16 cellular contexts compared by ENCODE assay signal in genomic region chr12:39402922-39403321, GRCh38. TPM values are rescaled to one million over a fixed set of nuclear protein-coding genes. Genes with fewer than 3 reads are reported as not detected.
DNase-seq lines count a peak whose midpoint lies in the region; ATAC-seq and TF ChIP-seq lines count a peak whose summit lies in the region.
"Had no signal": no experiment of that assay in that cellular context is flagged by ENCODE, and none has a peak within 500 bp of the region (broad histone marks: within the 10 kb centered on the region; RNA-seq: fewer than 3 reads in every experiment).

No MANE protein-coding gene starts in this region.

- no peaks in the 10 kb centered on the region for H3K36me3 ChIP-seq in heart left ventricle
- H3K36me3 ChIP-seq: pancreas, SJCRH30, transverse colon had no signal

- H3K27me3 ChIP-seq in heart left ventricle: no peaks in the 10 kb centered on the region
- H3K27me3 ChIP-seq: pancreas, SJCRH30, transverse colon had no signal

- TF ChIP-seq POLR2A in heart left ventricle (IDR thresholded peaks at IDR 0.05): no peak
- no peak for TF ChIP-seq POLR2A in erythroblast (IDR thresholded peaks at IDR 0.05; ENCODE audit: low read length)

- DNase-seq in NCI-H446 treated with DMSO at 0.1 percent for 48 hours (lab: John Stamatoyannopoulos, UW) (peak; percentile 27), NCI-H446 (lab: John Stamatoyannopoulos, UW) (no peak), heart left ventricle (no peak), erythroblast (lab: John Stamatoyannopoulos, UW) (no peak), NCI-H1417 treated with DMSO at 0.1 percent for 48 hours (lab: John Stamatoyannopoulos, UW) (no peak), AG08396 (ENCODE audit: low spot score) (no peak)
- DNase-seq: activated CD8-positive, alpha-beta memory T cell treated with anti-CD3 and anti-CD28 coated beads, Interleukin-2, amount 50 U/mL, for 4 hours; NCI-H748 treated with DMSO at 0.1 percent for 48 hours; pancreas; SJCRH30; stimulated activated CD4-positive, alpha-beta T cell treated with anti-CD3 and anti-CD28 coated beads, Interleukin-12 subunit alpha, Interleukin-12 subunit beta, amount 100 ng/mL, for 4 hours; transverse colon had no signal

- ATAC-seq in GM18870 (IDR thresholded peaks at IDR 0.05; ENCODE audit: unreplicated experiment) (peak; percentile 61), HG03432 (IDR thresholded peaks at IDR 0.05; ENCODE audit: unreplicated experiment) (peak; percentile 60), heart left ventricle (peak; percentile 45 to 74 (median 70))
- ATAC-seq: A549, pancreas had no signal

- intact Hi-C loops in heart left ventricle (cut with DNase I): no loop called here

- TF ChIP-seq CTCF in heart left ventricle (IDR thresholded peaks at IDR 0.05): no peak

- H3K4me3 ChIP-seq in heart left ventricle: no peak overlapping the region
- H3K4me3 ChIP-seq: A549, pancreas, SJCRH30, transverse colon had no signal

- H3K4me1 ChIP-seq in heart left ventricle: peaks cover 0 to 49% (median 18%) of the 10 kb centered on the region in 12 donors
- H3K4me1 ChIP-seq: pancreas, SJCRH30, transverse colon had no signal

- peak overlapping the region in 5 of 12 donors; percentile 1 to 73 (median 47) for H3K27ac ChIP-seq in heart left ventricle
- H3K27ac ChIP-seq: A549, pancreas, SJCRH30, transverse colon, VCaP had no signal

- H3K9me3 ChIP-seq in heart left ventricle: no peaks in the 10 kb centered on the region
- H3K9me3 ChIP-seq: A549, pancreas, SJCRH30, transverse colon had no signal

RNA-seq across cellular contexts. Expression of gene KIF21A, which starts 40.0 kb away (rescaled TPM):
- 10 to 100 TPM; 38.8 to 53.1 (median 44.5) TPM for total RNA-seq in heart left ventricle
- 10 to 100 TPM; 27.9 to 33.2 TPM for polyA plus RNA-seq in heart left ventricle
